In the genomic region with DNA sequence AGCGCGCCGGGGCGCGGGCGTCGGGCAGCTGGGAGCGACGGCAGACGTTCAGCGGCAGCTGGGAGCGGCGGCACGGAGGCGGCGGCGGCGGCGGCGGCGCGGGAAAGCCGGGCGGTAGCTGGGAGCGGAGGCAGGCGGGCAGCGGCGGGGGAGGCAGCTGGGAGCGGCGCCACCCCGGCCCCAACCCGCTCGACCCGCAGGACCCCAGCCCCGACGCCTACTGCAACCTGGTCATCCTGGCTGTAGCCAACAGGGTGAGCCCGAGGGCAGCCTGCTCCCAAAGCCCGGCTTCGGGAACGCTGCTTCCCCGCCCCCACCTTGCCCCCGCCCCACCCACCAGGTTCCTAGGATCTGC, we compare ENCODE assay signal across 8 cellular contexts. TPM values are rescaled to one million over a fixed set of nuclear protein-coding genes. Genes with fewer than 3 reads are reported as not detected.
DNase-seq lines count a peak whose midpoint lies in the region; ATAC-seq and TF ChIP-seq lines count a peak whose summit lies in the region.

No MANE protein-coding gene starts in this region.

- H3K36me3 ChIP-seq in sigmoid colon: no peaks in the 10 kb centered on the region

- no peak overlapping the region for H3K27ac Mint-ChIP-seq in activated CD4-positive, alpha-beta T cell treated with anti-CD3 and anti-CD28 coated beads, Interleukin-2, amount 10 ng/mL, durations not matched to agents 24 days and 14 days

- intact Hi-C loops in activated CD4-positive, alpha-beta T cell treated with anti-CD3 and anti-CD28 coated beads, Interleukin-2, amount 10 ng/mL, durations not matched to agents 24 days and 14 days (cut with micrococcal nuclease): loop anchor here (5.0 kb wide), 1 partner anchor 67 kb away; a partner anchor contains a TSS
- intact Hi-C loops in sigmoid colon (cut with DNase I): no loop called here

- TF ChIP-seq POLR2A in sigmoid colon (IDR thresholded peaks at IDR 0.05): no peak

- no peak for ATAC-seq in HG03354 (IDR thresholded peaks at IDR 0.05; ENCODE audit: poor library complexity, severe bottlenecking, unreplicated experiment)

- H3K27me3 ChIP-seq in sigmoid colon: peaks cover 30 to 94% (median 49%) of the 10 kb centered on the region in 3 donors

- H3K4me1 Mint-ChIP-seq in activated CD4-positive, alpha-beta T cell treated with anti-CD3 and anti-CD28 coated beads, Interleukin-2, amount 10 ng/mL, durations not matched to agents 24 days and 14 days: peaks cover 18% of the 10 kb centered on the region

- no peaks in the 10 kb centered on the region for H3K9me3 Mint-ChIP-seq in activated CD4-positive, alpha-beta T cell treated with anti-CD3 and anti-CD28 coated beads, Interleukin-2, amount 10 ng/mL, durations not matched to agents 24 days and 14 days

- TF ChIP-seq EP300 in sigmoid colon (IDR thresholded peaks at IDR 0.05): no peak

- no peak overlapping the region for H3K27ac ChIP-seq in sigmoid colon

- no peaks in the 10 kb centered on the region for H3K9me3 ChIP-seq in sigmoid colon

- no peak for TF ChIP-seq CTCF in sigmoid colon (IDR thresholded peaks at IDR 0.05)

- peak overlapping the region in 3 of 4 donors; percentile 37 to 46 (median 42) for H3K4me3 ChIP-seq in sigmoid colon

- 0 to 1% methylated on average over 42 of the region's 42 CpGs for WGBS in sigmoid colon, 2 donors

- H3K27me3 Mint-ChIP-seq in activated CD4-positive, alpha-beta T cell treated with anti-CD3 and anti-CD28 coated beads, Interleukin-2, amount 10 ng/mL, durations not matched to agents 24 days and 14 days: peaks cover 73% of the 10 kb centered on the region

- H3K36me3 Mint-ChIP-seq in activated CD4-positive, alpha-beta T cell treated with anti-CD3 and anti-CD28 coated beads, Interleukin-2, amount 10 ng/mL, durations not matched to agents 24 days and 14 days (ENCODE audit: low read depth): no peaks in the 10 kb centered on the region

- no peak for DNase-seq in activated CD4-positive, alpha-beta T cell treated with anti-CD3 and anti-CD28 coated beads, Interleukin-2, amount 10 ng/mL, durations not matched to agents 24 days and 14 days
- DNase-seq in activated CD4-positive, alpha-beta T cell treated with anti-CD3 and anti-CD28 coated beads, Interleukin-2, amount 50 U/mL, for 1 hour: no peak
- DNase-seq in NCI-H82 treated with DMSO at 0.1 percent for 48 hours (lab: John Stamatoyannopoulos, UW; ENCODE audit: unreplicated experiment) (peak; percentile 39), ecto neural progenitor cell (ENCODE audit: low spot score) (peak; percentile 80), sigmoid colon (no peak), mucosa of gallbladder (ENCODE audit: low spot score) (no peak)
- no peak for DNase-seq in stimulated activated CD4-positive, alpha-beta T cell treated with anti-CD3 and anti-CD28 coated beads, Interleukin-2, amount 100 ng/mL, for 48 hours

- H3K4me3 Mint-ChIP-seq in activated CD4-positive, alpha-beta T cell treated with anti-CD3 and anti-CD28 coated beads, Interleukin-2, amount 10 ng/mL, durations not matched to agents 24 days and 14 days: peak overlapping the region; percentile 85

- H3K4me1 ChIP-seq in sigmoid colon: peaks cover 0 to 22% (median 16%) of the 10 kb centered on the region in 4 donors

RNA-seq across cellular contexts. Expression of a gene that starts 8.9 kb away (rescaled TPM):
- not detected in 2 replicates for total RNA-seq in activated CD4-positive, alpha-beta T cell treated with anti-CD3 and anti-CD28 coated beads, Interleukin-2, amount 10 ng/mL, durations not matched to agents 24 days and 14 days
- total RNA-seq in sigmoid colon: 1 to 10 TPM; 2.3 to 5.8 (median 4.0) TPM
- polyA plus RNA-seq in sigmoid colon: 1 to 10 TPM in 2 of 3 donors, under 1 TPM in 1; 0.46 to 2.5 (median 1.2) TPM
- total RNA-seq in mucosa of gallbladder: 5.6 TPM

RNA-seq across cellular contexts. Expression of a gene that starts 32.9 kb away (rescaled TPM):
- not detected in 2 replicates for total RNA-seq in activated CD4-positive, alpha-beta T cell treated with anti-CD3 and anti-CD28 coated beads, Interleukin-2, amount 10 ng/mL, durations not matched to agents 24 days and 14 days
- 10 to 100 TPM in 2 of 4 donors, 1 to 10 TPM in 2; 8.6 to 28.0 (median 10.7) TPM for total RNA-seq in sigmoid colon
- 10 to 100 TPM; 17.5 to 25.8 (median 20.6) TPM for polyA plus RNA-seq in sigmoid colon
- total RNA-seq in mucosa of gallbladder: 11.7 TPM

RNA-seq across cellular contexts. Expression of a gene that starts 51.2 kb away (rescaled TPM):
- not detected in 2 replicates for total RNA-seq in activated CD4-positive, alpha-beta T cell treated with anti-CD3 and anti-CD28 coated beads, Interleukin-2, amount 10 ng/mL, durations not matched to agents 24 days and 14 days
- total RNA-seq in sigmoid colon: under 1 TPM in 2 of 4 donors, not detected in 2; under 0.01 to 0.14 TPM
- under 1 TPM in 1 of 3 donors, not detected in 2; 0.15 TPM for polyA plus RNA-seq in sigmoid colon
- not detected for total RNA-seq in mucosa of gallbladder

Comparison
In these comparisons a context has a peak if more than half of its experiments do, and no peak if none do; other contexts are left out.
1. DNase-seq: peak in NCI-H82 treated with DMSO at 0.1 percent for 48 hours (single experiment) and ecto neural progenitor cell (single experiment); none in activated CD4-positive, alpha-beta T cell treated with anti-CD3 and anti-CD28 coated beads, Interleukin-2, amount 10 ng/mL, durations not matched to agents 24 days and 14 days (single experiment), activated CD4-positive, alpha-beta T cell treated with anti-CD3 and anti-CD28 coated beads, Interleukin-2, amount 50 U/mL, for 1 hour (single experiment), sigmoid colon (single experiment), mucosa of gallbladder (single experiment) and stimulated activated CD4-positive, alpha-beta T cell treated with anti-CD3 and anti-CD28 coated beads, Interleukin-2, amount 100 ng/mL, for 48 hours (0 of 2).